ENCODE assay signal across 1 cellular context in the genomic region with DNA sequence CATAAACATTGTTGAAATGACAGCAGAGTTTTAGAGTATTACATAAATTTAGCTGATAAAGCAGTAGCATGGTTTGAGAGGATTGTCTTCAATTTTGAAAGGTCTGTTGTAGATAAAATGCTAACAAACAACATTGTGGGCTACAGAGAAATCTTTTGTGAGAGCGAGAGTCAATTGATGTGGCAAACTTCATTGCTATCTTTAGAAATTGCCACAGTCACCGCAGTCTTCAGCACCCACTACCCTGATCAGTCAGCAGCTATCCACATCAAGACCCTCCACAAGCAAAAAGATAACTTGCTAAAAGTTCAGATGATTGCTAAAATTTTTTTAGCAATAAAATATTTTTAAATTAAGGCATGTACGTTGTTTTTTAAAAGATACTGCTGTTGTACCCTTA.
TF ChIP-seq lines count a peak whose summit lies in the region.

No MANE protein-coding gene starts in this region.

TF ChIP-seq in GM23338, 12 proteins besides CTCF, POLR2A, EP300 and RAD21 (continued from another document):
- TF ChIP-seq, protein P1, sequence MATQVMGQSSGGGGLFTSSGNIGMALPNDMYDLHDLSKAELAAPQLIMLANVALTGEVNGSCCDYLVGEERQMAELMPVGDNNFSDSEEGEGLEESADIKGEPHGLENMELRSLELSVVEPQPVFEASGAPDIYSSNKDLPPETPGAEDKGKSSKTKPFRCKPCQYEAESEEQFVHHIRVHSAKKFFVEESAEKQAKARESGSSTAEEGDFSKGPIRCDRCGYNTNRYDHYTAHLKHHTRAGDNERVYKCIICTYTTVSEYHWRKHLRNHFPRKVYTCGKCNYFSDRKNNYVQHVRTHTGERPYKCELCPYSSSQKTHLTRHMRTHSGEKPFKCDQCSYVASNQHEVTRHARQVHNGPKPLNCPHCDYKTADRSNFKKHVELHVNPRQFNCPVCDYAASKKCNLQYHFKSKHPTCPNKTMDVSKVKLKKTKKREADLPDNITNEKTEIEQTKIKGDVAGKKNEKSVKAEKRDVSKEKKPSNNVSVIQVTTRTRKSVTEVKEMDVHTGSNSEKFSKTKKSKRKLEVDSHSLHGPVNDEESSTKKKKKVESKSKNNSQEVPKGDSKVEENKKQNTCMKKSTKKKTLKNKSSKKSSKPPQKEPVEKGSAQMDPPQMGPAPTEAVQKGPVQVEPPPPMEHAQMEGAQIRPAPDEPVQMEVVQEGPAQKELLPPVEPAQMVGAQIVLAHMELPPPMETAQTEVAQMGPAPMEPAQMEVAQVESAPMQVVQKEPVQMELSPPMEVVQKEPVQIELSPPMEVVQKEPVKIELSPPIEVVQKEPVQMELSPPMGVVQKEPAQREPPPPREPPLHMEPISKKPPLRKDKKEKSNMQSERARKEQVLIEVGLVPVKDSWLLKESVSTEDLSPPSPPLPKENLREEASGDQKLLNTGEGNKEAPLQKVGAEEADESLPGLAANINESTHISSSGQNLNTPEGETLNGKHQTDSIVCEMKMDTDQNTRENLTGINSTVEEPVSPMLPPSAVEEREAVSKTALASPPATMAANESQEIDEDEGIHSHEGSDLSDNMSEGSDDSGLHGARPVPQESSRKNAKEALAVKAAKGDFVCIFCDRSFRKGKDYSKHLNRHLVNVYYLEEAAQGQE (IDR thresholded peaks at IDR 0.05; ENCODE audit: unreplicated experiment) = no peak
- TF ChIP-seq ZNF331 (CRISPR knock-in tag; IDR thresholded peaks at IDR 0.05; ENCODE audit: low read depth) = no peak
TF ChIP-seq in GM23338: peak in this region for 0.
